26 cellular contexts compared by ENCODE assay signal in genomic region chr4:8495803-8496202, GRCh38. TPM values are rescaled to one million over a fixed set of nuclear protein-coding genes. Genes with fewer than 3 reads are reported as not detected.
DNase-seq lines count a peak whose midpoint lies in the region; ATAC-seq, FAIRE-seq and TF ChIP-seq lines count a peak whose summit lies in the region.
"Had no signal": no experiment of that assay in that cellular context is flagged by ENCODE, and none has a peak within 500 bp of the region (broad histone marks: within the 10 kb centered on the region; RNA-seq: fewer than 3 reads in every experiment).

No MANE protein-coding gene starts in this region.

- no peak for TF ChIP-seq POLR2A in K562 (conservative IDR thresholded peaks at IDR 0.05)

- H3K4me1 Mint-ChIP-seq in activated T-cell treated with anti-CD3 and anti-CD28 coated beads, Interleukin-2, amount 50 U/mL, for 24 hours (ENCODE audit: low read depth): no peaks in the 10 kb centered on the region
- H3K4me1 Mint-ChIP-seq: activated CD4-positive, alpha-beta T cell treated with anti-CD3 and anti-CD28 coated beads, Interleukin-2, amount 10 ng/mL, durations not matched to agents 7 days and 5 days; immature natural killer cell had no signal

- H3K36me3 ChIP-seq in K562 (ENCODE audit: control insufficient read depth, insufficient read depth, low read length): no peaks in the 10 kb centered on the region
- H3K36me3 ChIP-seq: neural progenitor cell, right lobe of liver, uterus had no signal

- H3K9me3 ChIP-seq in K562 (replicated peaks; ENCODE audit: control insufficient read depth, insufficient read depth, low read depth, low read length): no peaks in the 10 kb centered on the region; the same call in 1 of the 2 replicates
- H3K9me3 ChIP-seq: body of pancreas, right lobe of liver, uterus had no signal

- peak; percentile 23 for DNase-seq in NCI-H82 (lab: John Stamatoyannopoulos, UW)
- DNase-seq in NCI-H82 treated with DMSO at 0.1 percent for 48 hours (lab: John Stamatoyannopoulos, UW; ENCODE audit: unreplicated experiment): no peak
- DNase-seq in LHCN-M2 (ENCODE audit: low read depth): peak; percentile 25
- peak; percentile 40 to 55 (median 54) for DNase-seq in K562 (ENCODE audit: extremely low read depth in 1 of 4, low spot score in 3 of 4)
- DNase-seq in KG1 (lab: John Stamatoyannopoulos, UW): no peak
- no peak for DNase-seq in activated T-cell treated with anti-CD3 and anti-CD28 coated beads, Interleukin-2, amount 50 U/mL, for 24 hours
- DNase-seq: activated CD4-positive, alpha-beta T cell treated with anti-CD3 and anti-CD28 coated beads, Interleukin-2, amount 10 ng/mL, durations not matched to agents 7 days and 5 days; activated T-cell treated with anti-CD3 and anti-CD28 coated beads, Interleukin-2, amount 50 U/mL, for 48 hours; body of pancreas; dorsolateral prefrontal cortex; HFFc6; hippocampal formation; immature natural killer cell; left colon; mammary epithelial cell; NCI-H1092; NCI-H1930; right lobe of liver; stimulated activated CD4-positive, alpha-beta T cell treated with anti-CD3 and anti-CD28 coated beads, Interleukin-15, amount 100 ng/mL, for 24 hours; stimulated activated naive CD4-positive, alpha-beta T cell treated with Interleukin-2 at 50 U/mL for 16 hours; T-helper 9 cell; uterus had no signal

- H3K4me1 ChIP-seq in K562 (replicated peaks in 1 of 2; ENCODE audit: control insufficient read depth in 2 of 2, insufficient read depth in 2 of 2, low read length in 2 of 2): no peaks in the 10 kb centered on the region
- H3K4me1 ChIP-seq: body of pancreas, neural progenitor cell, right lobe of liver, uterus had no signal

- ATAC-seq in K562 (peak; percentile 93), HG03354 (IDR thresholded peaks at IDR 0.05; ENCODE audit: poor library complexity, severe bottlenecking, unreplicated experiment) (no peak), GM21447 (IDR thresholded peaks at IDR 0.05; ENCODE audit: unreplicated experiment) (no peak)
- ATAC-seq: body of pancreas, left colon, right lobe of liver had no signal

- H3K4me2 ChIP-seq in K562 (ENCODE audit: insufficient read depth, low read length): no peak overlapping the region
- H3K4me2 ChIP-seq: neural progenitor cell had no signal

- H3K79me2 ChIP-seq in K562 (ENCODE audit: control insufficient read depth, insufficient read depth, low read length): no peaks in the 10 kb centered on the region

- H4K20me1 ChIP-seq in K562 (replicated peaks; ENCODE audit: control insufficient read depth, insufficient read depth, low read length): no peaks in the 10 kb centered on the region

- no peak overlapping the region for H3K4me3 ChIP-seq in K562
- H3K4me3 ChIP-seq: body of pancreas, dorsolateral prefrontal cortex, neural progenitor cell, right lobe of liver, uterus had no signal

- peaks cover 4% of the 10 kb centered on the region for H3K9me3 Mint-ChIP-seq in activated T-cell treated with anti-CD3 and anti-CD28 coated beads, Interleukin-2, amount 50 U/mL, for 24 hours
- H3K9me3 Mint-ChIP-seq: activated CD4-positive, alpha-beta T cell treated with anti-CD3 and anti-CD28 coated beads, Interleukin-2, amount 10 ng/mL, durations not matched to agents 7 days and 5 days had no signal

- no peaks in the 10 kb centered on the region for H3K27me3 ChIP-seq in K562 (ENCODE audit: control insufficient read depth in 2 of 2, insufficient read depth in 2 of 2, low read length in 2 of 2)
- H3K27me3 ChIP-seq: body of pancreas, dorsolateral prefrontal cortex, neural progenitor cell, right lobe of liver, uterus had no signal

- H3K9ac ChIP-seq in K562 (ENCODE audit: insufficient read depth in 1 of 2, low read depth in 2 of 2, low read length in 2 of 2): no peak overlapping the region
- H3K9ac ChIP-seq: neural progenitor cell had no signal

- no peaks in the 10 kb centered on the region for H3K27me3 Mint-ChIP-seq in activated T-cell treated with anti-CD3 and anti-CD28 coated beads, Interleukin-2, amount 50 U/mL, for 24 hours
- H3K27me3 Mint-ChIP-seq: activated CD4-positive, alpha-beta T cell treated with anti-CD3 and anti-CD28 coated beads, Interleukin-2, amount 10 ng/mL, durations not matched to agents 7 days and 5 days had no signal

- no TSS peak for BruUV-seq in K562 (replicated peaks; lab: Mats Ljungman, UMichigan)

- CTCF ChIA-PET in K562 (lab: Yijun Ruan, JAX; ENCODE audit: low intra/inter-chr PET ratio): no interaction called here

- H3K9me1 ChIP-seq in K562 (ENCODE audit: control insufficient read depth, insufficient read depth, low read length): no peaks in the 10 kb centered on the region

- H2AFZ ChIP-seq in K562 (ENCODE audit: low read depth, low read length): no peak overlapping the region
- H2AFZ ChIP-seq: neural progenitor cell had no signal

- H3K27ac ChIP-seq in K562 (ENCODE audit: extremely low read depth, low read depth, low read length): no peak overlapping the region
- H3K27ac ChIP-seq: body of pancreas, dorsolateral prefrontal cortex, neural progenitor cell, right lobe of liver, uterus had no signal

- TF ChIP-seq RAD21 in K562 (CRISPR knock-in tag; conservative IDR thresholded peaks at IDR 0.05 in 1 of 2, IDR thresholded peaks at IDR 0.05 in 1 of 2): no peak

- in situ Hi-C loops in K562 (cut with MboI): no loop called here

- H3K4me3 Mint-ChIP-seq in activated T-cell treated with anti-CD3 and anti-CD28 coated beads, Interleukin-2, amount 50 U/mL, for 24 hours: no peak overlapping the region
- H3K4me3 Mint-ChIP-seq: activated CD4-positive, alpha-beta T cell treated with anti-CD3 and anti-CD28 coated beads, Interleukin-2, amount 10 ng/mL, durations not matched to agents 7 days and 5 days; HFFc6; immature natural killer cell; neural progenitor cell had no signal

- intact Hi-C loops in K562 (cut with micrococcal nuclease): no loop called here

- POLR2A ChIA-PET in K562 (lab: Yijun Ruan, JAX): interaction anchor here (0.6 kb wide), 1 partner anchor 223 kb away, joined by 3 read pairs; no protein-coding TSS in a partner anchor

- H3K27ac Mint-ChIP-seq in activated T-cell treated with anti-CD3 and anti-CD28 coated beads, Interleukin-2, amount 50 U/mL, for 24 hours: no peak overlapping the region
- H3K27ac Mint-ChIP-seq: activated CD4-positive, alpha-beta T cell treated with anti-CD3 and anti-CD28 coated beads, Interleukin-2, amount 10 ng/mL, durations not matched to agents 7 days and 5 days; HFFc6; immature natural killer cell; neural progenitor cell had no signal

- no peak for TF ChIP-seq CTCF in K562 (IDR thresholded peaks at IDR 0.05 in 2 of 3, conservative IDR thresholded peaks at IDR 0.05 in 1 of 3; ENCODE audit: insufficient read depth in 2 of 3, low read depth in 1 of 3, low read length in 3 of 3)

- peak; percentile 56 for FAIRE-seq in K562 (lab: Jason Lieb, UNC)
- FAIRE-seq: A204.1 had no signal

- H3K36me3 Mint-ChIP-seq in activated T-cell treated with anti-CD3 and anti-CD28 coated beads, Interleukin-2, amount 50 U/mL, for 24 hours (ENCODE audit: low read depth): peaks cover 3% of the 10 kb centered on the region
- H3K36me3 Mint-ChIP-seq: neural progenitor cell had no signal

- no peak for TF ChIP-seq EP300 in K562 (IDR thresholded peaks at IDR 0.05; ENCODE audit: low read length)

- 37% methylated on average over 3 of the region's 3 CpGs for WGBS in K562 (ENCODE audit: insufficient coverage, low coverage, missing lambda C conversion rate)

TF ChIP-seq in K562, 482 proteins besides CTCF, POLR2A, EP300 and RAD21 (continues in another document):
- TF ChIP-seq FOXM1 (IDR thresholded peaks at IDR 0.05; ENCODE audit: low read depth) (0 out of 2 replicates have a peak, but pooled peaks have one; percentile 14), FOXM1 (CRISPR knock-in tag; IDR thresholded peaks at IDR 0.05; ENCODE audit: low read depth) (no peak)

RNA-seq across cellular contexts. Expression of gene TRMT44, which starts 55.2 kb away (rescaled TPM):
- total RNA-seq in LHCN-M2 (2014; rRNA removed): 12.6 and 14.9 TPM in 2 replicates
- 4.9 TPM for polyA plus RNA-seq in LHCN-M2 (2012)
- total RNA-seq in K562 (2011; cell fraction: chromatin; rRNA removed; ENCODE audit: low replicate concordance): 60.3 and 88.6 TPM in 2 replicates
- 53.0 and 57.5 TPM in 2 replicates for total RNA-seq in K562 (2011; cell fraction: nucleolus; rRNA removed)
- total RNA-seq in K562 (2011; cell fraction: nucleoplasm; rRNA removed): 31.6 and 38.6 TPM in 2 replicates
- 14.1 and 15.6 TPM in 2 replicates for total RNA-seq in K562 (2014; rRNA removed)
- total RNA-seq in K562 (2014; rRNA removed; fragmentation: Illumina TruSeq; extraction: Trizol): 8.6 and 10.0 TPM in 2 replicates
- total RNA-seq in K562 (2015; rRNA removed; fragmentation: Illumina TruSeq; extraction: Trizol): 10.2 and 10.3 TPM in 2 replicates
- 17.3 and 18.6 TPM in 2 replicates for total RNA-seq in K562 (2021)
- polyA plus RNA-seq in K562 (2011; rRNA removed): 8.9 and 9.6 TPM in 2 replicates
- 5.5 and 9.9 TPM in 2 replicates for polyA plus RNA-seq in K562 (2011; cell fraction: cytosol; rRNA removed)
- 32.2 and 44.8 TPM in 2 replicates for polyA plus RNA-seq in K562 (2011; cell fraction: nucleus; rRNA removed)
- 8.3 and 13.2 TPM in 2 replicates for polyA plus RNA-seq in K562 (2012)
- polyA plus RNA-seq in K562 (2014; fragmentation: Illumina TruSeq; extraction: Trizol): 7.8 and 8.7 TPM in 2 replicates
- 1 to 10 TPM; 1.2 to 2.1 TPM for polyA plus RNA-seq in K562 (2014; fragmentation: Nextera tagmentation; extraction: Ambion mirVana)
- 12.5 and 13.2 TPM in 2 replicates for polyA plus RNA-seq in K562 (2014; rRNA removed)
- 14.7 and 16.1 TPM in 2 replicates for polyA minus RNA-seq in K562 (2011; rRNA and poly(A)+ RNA removed)
- polyA minus RNA-seq in K562 (2011; cell fraction: cytosol; rRNA and poly(A)+ RNA removed): 6.1 and 11.1 TPM in 2 replicates
- polyA minus RNA-seq in K562 (2011; cell fraction: nucleus; rRNA and poly(A)+ RNA removed): 35.5 and 48.8 TPM in 2 replicates

RNA-seq across cellular contexts. Expression of gene ACOX3, which starts 55.3 kb away (rescaled TPM):
- total RNA-seq in LHCN-M2 (2014; rRNA removed): 24.2 and 27.3 TPM in 2 replicates
- 15.9 TPM for polyA plus RNA-seq in LHCN-M2 (2012)
- 8.4 and 18.6 TPM in 2 replicates for total RNA-seq in K562 (2011; cell fraction: chromatin; rRNA removed; ENCODE audit: low replicate concordance)
- 5.9 and 8.7 TPM in 2 replicates for total RNA-seq in K562 (2011; cell fraction: nucleolus; rRNA removed)
- 5.9 and 9.8 TPM in 2 replicates for total RNA-seq in K562 (2011; cell fraction: nucleoplasm; rRNA removed)
- total RNA-seq in K562 (2014; rRNA removed): 4.9 and 5.1 TPM in 2 replicates
- total RNA-seq in K562 (2014; rRNA removed; fragmentation: Illumina TruSeq; extraction: Trizol): 3.7 and 3.8 TPM in 2 replicates
- 3.8 and 4.6 TPM in 2 replicates for total RNA-seq in K562 (2015; rRNA removed; fragmentation: Illumina TruSeq; extraction: Trizol)
- 5.9 and 7.3 TPM in 2 replicates for total RNA-seq in K562 (2021)
- polyA plus RNA-seq in K562 (2011; rRNA removed): 2.3 and 2.9 TPM in 2 replicates
- polyA plus RNA-seq in K562 (2011; cell fraction: cytosol; rRNA removed): 2.6 and 3.3 TPM in 2 replicates
- polyA plus RNA-seq in K562 (2011; cell fraction: nucleus; rRNA removed): 6.1 and 6.5 TPM in 2 replicates
- 5.1 and 9.2 TPM in 2 replicates for polyA plus RNA-seq in K562 (2012)
- polyA plus RNA-seq in K562 (2014; fragmentation: Illumina TruSeq; extraction: Trizol): 4.0 and 4.4 TPM in 2 replicates
- polyA plus RNA-seq in K562 (2014; fragmentation: Nextera tagmentation; extraction: Ambion mirVana): 1 to 10 TPM in 1 of 2 experiments, under 1 TPM in 1; 0.68 to 1.0 TPM
- 3.0 and 4.9 TPM in 2 replicates for polyA plus RNA-seq in K562 (2014; rRNA removed)
- polyA minus RNA-seq in K562 (2011; rRNA and poly(A)+ RNA removed): 3.9 and 5.0 TPM in 2 replicates
- 1.5 and 4.6 TPM in 2 replicates for polyA minus RNA-seq in K562 (2011; cell fraction: cytosol; rRNA and poly(A)+ RNA removed)
- polyA minus RNA-seq in K562 (2011; cell fraction: nucleus; rRNA and poly(A)+ RNA removed): 3.5 and 4.8 TPM in 2 replicates

Comparison
In these comparisons a context has a peak if more than half of its experiments do, and no peak if none do; other contexts are left out.
1. DNase-seq: peak in NCI-H82 (single experiment), LHCN-M2 (single experiment) and K562 (4 of 4); none in NCI-H82 treated with DMSO at 0.1 percent for 48 hours (single experiment), KG1 (single experiment) and activated T-cell treated with anti-CD3 and anti-CD28 coated beads, Interleukin-2, amount 50 U/mL, for 24 hours (single experiment).